In genomic region chr1:2134232-2134603, GRCh38 we compare ENCODE assay signal across 11 cellular contexts.
A peak's percentile ranks its signal among the peaks of the same experiment; 100 is the strongest.
DNase-seq lines count a peak whose midpoint lies in the region; ATAC-seq and TF ChIP-seq lines count a peak whose summit lies in the region.
"Had no signal": no experiment of that assay in that cellular context is flagged by ENCODE, and none has a peak within 500 bp of the region (broad histone marks: within the 10 kb centered on the region; RNA-seq: fewer than 3 reads in every experiment).

No MANE protein-coding gene starts in this region.

- H3K27ac ChIP-seq in mucosa of rectum (ENCODE audit: low read depth in 2 of 2, low read length in 2 of 2), result peak overlapping the region; percentile 71 to 88
- peak overlapping the region; percentile 86 for H3K27ac ChIP-seq in suprapubic skin
- no peak overlapping the region for H3K27ac ChIP-seq in mesendoderm (ENCODE audit: low read depth, low read length)

- H3K4me1 Mint-ChIP-seq in T-helper 2 cell treated with Interferon-gamma antibody and Interleukin-4, amounts not matched to agents 5 μg/mL and 100 μg/mL, for 36 hours (ENCODE audit: low read depth), result peaks cover 4% of the 10 kb centered on the region
- peaks cover 85% of the 10 kb centered on the region for H3K4me1 Mint-ChIP-seq in brain
- H3K4me1 Mint-ChIP-seq in stimulated activated naive B cell treated with anti-CD40 and anti-IgM and Interleukin-4, amounts not matched to agents 10 μg/mL and 1 μg/mL and 100 μg/mL, for 72 hours, result peaks cover 15 to 22% of the 10 kb centered on the region in 2 donors

- TF ChIP-seq EP300 in suprapubic skin (IDR thresholded peaks at IDR 0.05), result no peak

- H3K27me3 ChIP-seq in mucosa of rectum (ENCODE audit: control insufficient read depth in 2 of 2, insufficient read depth in 2 of 2, low read length in 2 of 2) (no peaks in the 10 kb centered on the region), suprapubic skin (no peaks in the 10 kb centered on the region), mesendoderm (ENCODE audit: insufficient read depth, low read length, poor library complexity) (no peaks in the 10 kb centered on the region)

- H2BK5ac ChIP-seq in mesendoderm (ENCODE audit: low read length), result no peak overlapping the region

- no peak overlapping the region for H2BK15ac ChIP-seq in mesendoderm (replicated peaks; ENCODE audit: low read depth)

- H3K36me3 ChIP-seq in mucosa of rectum (ENCODE audit: control insufficient read depth in 2 of 2, insufficient read depth in 2 of 2, low read length in 2 of 2) (peaks cover 0 to 2% of the 10 kb centered on the region in 2 donors), suprapubic skin (peaks cover 5% of the 10 kb centered on the region), mesendoderm (ENCODE audit: control insufficient read depth, insufficient read depth, low read length) (no peaks in the 10 kb centered on the region)

- no peak overlapping the region for H4K5ac ChIP-seq in mesendoderm (ENCODE audit: low read length)

- H2BK120ac ChIP-seq in mesendoderm (ENCODE audit: low read depth, low read length), result no peak overlapping the region

- H3K4ac ChIP-seq in mesendoderm (ENCODE audit: low read depth, low read length), result no peak overlapping the region

- H2AK5ac ChIP-seq in mesendoderm (ENCODE audit: low read length), result no peak overlapping the region

- H3K4me2 ChIP-seq in mesendoderm (ENCODE audit: low read length), result no peak overlapping the region

- no peaks in the 10 kb centered on the region for H3K36me3 Mint-ChIP-seq in T-helper 2 cell treated with Interferon-gamma antibody and Interleukin-4, amounts not matched to agents 5 μg/mL and 100 μg/mL, for 36 hours (ENCODE audit: low read depth)
- H3K36me3 Mint-ChIP-seq in brain, result no peaks in the 10 kb centered on the region
- peaks cover 0 to 2% of the 10 kb centered on the region in 2 donors for H3K36me3 Mint-ChIP-seq in stimulated activated naive B cell treated with anti-CD40 and anti-IgM and Interleukin-4, amounts not matched to agents 10 μg/mL and 1 μg/mL and 100 μg/mL, for 72 hours

- H3K4me3 Mint-ChIP-seq in T-helper 2 cell treated with Interferon-gamma antibody and Interleukin-4, amounts not matched to agents 5 μg/mL and 100 μg/mL, for 36 hours, result peak overlapping the region; percentile 21
- H3K4me3 Mint-ChIP-seq in brain, result peak overlapping the region in 3 of 5 experiments; percentile 28 to 68 (median 53)
- no peak overlapping the region for H3K4me3 Mint-ChIP-seq in stimulated activated naive B cell treated with anti-CD40 and anti-IgM and Interleukin-4, amounts not matched to agents 10 μg/mL and 1 μg/mL and 100 μg/mL, for 72 hours

- H4K8ac ChIP-seq in mesendoderm (ENCODE audit: low read depth, low read length), result no peak overlapping the region

- DNase-seq in T-helper 2 cell treated with Interferon-gamma antibody and Interleukin-4, amounts not matched to agents 5 μg/mL and 100 μg/mL, for 36 hours (ENCODE audit: low spot score), result no peak
- DNase-seq in T-helper 2 cell (no peak), suprapubic skin (ENCODE audit: low spot score in 2 of 2) (no peak), mesendoderm (no peak)
- no peak for DNase-seq in stimulated activated naive B cell treated with anti-CD40 and anti-IgM and Interleukin-4, amounts not matched to agents 10 μg/mL and 1 μg/mL and 100 μg/mL, for 72 hours
- DNase-seq: activated T-cell treated with anti-CD3 and anti-CD28 coated beads, Interleukin-2, amount 50 U/mL, for 24 hours; NCI-H2029; stimulated activated CD4-positive, alpha-beta T cell treated with anti-CD3 and anti-CD28 coated beads, Interleukin-4, amount 100 ng/mL, for 4 hours had no signal

- no peaks in the 10 kb centered on the region for H3K27me3 Mint-ChIP-seq in T-helper 2 cell treated with Interferon-gamma antibody and Interleukin-4, amounts not matched to agents 5 μg/mL and 100 μg/mL, for 36 hours (ENCODE audit: low read depth)
- no peaks in the 10 kb centered on the region for H3K27me3 Mint-ChIP-seq in brain
- no peaks in the 10 kb centered on the region for H3K27me3 Mint-ChIP-seq in stimulated activated naive B cell treated with anti-CD40 and anti-IgM and Interleukin-4, amounts not matched to agents 10 μg/mL and 1 μg/mL and 100 μg/mL, for 72 hours
- H3K27me3 Mint-ChIP-seq: activated T-cell treated with anti-CD3 and anti-CD28 coated beads, Interleukin-2, amount 50 U/mL, for 24 hours had no signal

- ATAC-seq in GM18868 (IDR thresholded peaks at IDR 0.05; ENCODE audit: unreplicated experiment), result no peak
- ATAC-seq in stimulated activated naive B cell treated with anti-CD40 and anti-IgM and Interleukin-4, amounts not matched to agents 10 μg/mL and 1 μg/mL and 100 μg/mL, for 72 hours (replicated peaks), result no peak

- H3K4me1 ChIP-seq in mucosa of rectum (ENCODE audit: control insufficient read depth in 2 of 2, insufficient read depth in 2 of 2, low read length in 2 of 2) (peaks cover 25 to 50% of the 10 kb centered on the region in 2 donors), suprapubic skin (peaks cover 36% of the 10 kb centered on the region), mesendoderm (ENCODE audit: control insufficient read depth, low read depth, low read length) (peaks cover 4% of the 10 kb centered on the region)

- H3K79me1 ChIP-seq in mesendoderm (ENCODE audit: low read length), result peaks cover 2% of the 10 kb centered on the region

- H3K4me3 ChIP-seq in mucosa of rectum (ENCODE audit: low read length in 2 of 2), result no peak overlapping the region
- no peak overlapping the region for H3K4me3 ChIP-seq in suprapubic skin
- no peak overlapping the region for H3K4me3 ChIP-seq in mesendoderm (ENCODE audit: low read length)

- H3K18ac ChIP-seq in mesendoderm (ENCODE audit: low read length), result no peak overlapping the region

- H3K9me3 Mint-ChIP-seq in T-helper 2 cell treated with Interferon-gamma antibody and Interleukin-4, amounts not matched to agents 5 μg/mL and 100 μg/mL, for 36 hours, result no peaks in the 10 kb centered on the region
- H3K9me3 Mint-ChIP-seq in brain, result peaks cover 0 to 2% (median 0%) of the 10 kb centered on the region in 5 experiments
- H3K9me3 Mint-ChIP-seq in stimulated activated naive B cell treated with anti-CD40 and anti-IgM and Interleukin-4, amounts not matched to agents 10 μg/mL and 1 μg/mL and 100 μg/mL, for 72 hours, result no peaks in the 10 kb centered on the region
- H3K9me3 Mint-ChIP-seq: activated T-cell treated with anti-CD3 and anti-CD28 coated beads, Interleukin-2, amount 50 U/mL, for 24 hours had no signal

- no peak overlapping the region for H3K27ac Mint-ChIP-seq in T-helper 2 cell treated with Interferon-gamma antibody and Interleukin-4, amounts not matched to agents 5 μg/mL and 100 μg/mL, for 36 hours
- peak overlapping the region; percentile 62 to 95 (median 86) for H3K27ac Mint-ChIP-seq in brain
- H3K27ac Mint-ChIP-seq in stimulated activated naive B cell treated with anti-CD40 and anti-IgM and Interleukin-4, amounts not matched to agents 10 μg/mL and 1 μg/mL and 100 μg/mL, for 72 hours, result no peak overlapping the region

- TF ChIP-seq CTCF in brain (conservative IDR thresholded peaks at IDR 0.05), result no peak
- no peak for TF ChIP-seq CTCF in suprapubic skin (IDR thresholded peaks at IDR 0.05)

- WGBS in suprapubic skin, result 80% methylated on average over 10 of the region's 10 CpGs
- no CpG with 5 or more reads among the region's 10 CpGs for WGBS in mesendoderm (ENCODE audit: extremely low coverage, insufficient coverage, low lambda C conversion rate)

- H3K56ac ChIP-seq in mesendoderm (ENCODE audit: low read length), result no peak overlapping the region

- H3K9ac ChIP-seq in mucosa of rectum (ENCODE audit: low read depth in 1 of 2, low read length in 2 of 2), result no peak overlapping the region
- no peak overlapping the region for H3K9ac ChIP-seq in mesendoderm (ENCODE audit: low read length)

- no peaks in the 10 kb centered on the region for H3K79me2 ChIP-seq in mesendoderm (ENCODE audit: control insufficient read depth, insufficient read depth, low read length)

- H3K9me3 ChIP-seq in mucosa of rectum (ENCODE audit: control insufficient read depth in 2 of 2, low read length in 2 of 2), result no peaks in the 10 kb centered on the region
- H3K9me3 ChIP-seq in suprapubic skin, result no peaks in the 10 kb centered on the region

- TF ChIP-seq POLR2A in suprapubic skin (IDR thresholded peaks at IDR 0.05), result no peak

- H3K23ac ChIP-seq in mesendoderm (ENCODE audit: low read length), result no peak overlapping the region

Comparison
In these comparisons a context has a peak if more than half of its experiments do, and no peak if none do; other contexts are left out.
1. H3K27ac Mint-ChIP-seq: peak in brain (5 of 5); none in T-helper 2 cell treated with Interferon-gamma antibody and Interleukin-4, amounts not matched to agents 5 μg/mL and 100 μg/mL, for 36 hours (single experiment) and stimulated activated naive B cell treated with anti-CD40 and anti-IgM and Interleukin-4, amounts not matched to agents 10 μg/mL and 1 μg/mL and 100 μg/mL, for 72 hours (single experiment).
2. H3K4me3 Mint-ChIP-seq: peak in T-helper 2 cell treated with Interferon-gamma antibody and Interleukin-4, amounts not matched to agents 5 μg/mL and 100 μg/mL, for 36 hours (single experiment) and brain (3 of 5); none in stimulated activated naive B cell treated with anti-CD40 and anti-IgM and Interleukin-4, amounts not matched to agents 10 μg/mL and 1 μg/mL and 100 μg/mL, for 72 hours (0 of 2).